Comparison of ENCODE assay signal across 7 cellular contexts in the genomic region with DNA sequence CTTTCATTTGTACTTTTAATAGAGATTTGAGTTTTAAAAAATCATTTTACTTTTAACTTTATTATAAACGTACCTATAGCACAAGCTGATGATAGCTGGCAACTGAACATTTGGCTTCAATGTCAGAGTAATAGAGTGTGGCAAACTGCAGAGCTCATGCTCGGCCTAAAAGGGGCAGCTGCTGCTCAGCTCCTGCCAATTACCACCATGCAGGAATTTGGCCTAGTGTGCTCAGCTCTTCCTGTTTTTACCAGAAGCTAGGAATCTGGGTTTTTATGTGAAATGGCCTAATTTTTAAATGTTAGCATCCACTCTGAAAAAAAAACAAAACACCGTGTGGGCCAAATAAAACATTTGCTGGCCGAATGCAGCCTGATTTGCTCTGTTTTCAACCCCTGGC. TPM values are rescaled to one million over a fixed set of nuclear protein-coding genes. Genes with fewer than 3 reads are reported as not detected.
A peak's percentile ranks its signal among the peaks of the same experiment; 100 is the strongest.
DNase-seq lines count a peak whose midpoint lies in the region; ATAC-seq and TF ChIP-seq lines count a peak whose summit lies in the region.

No MANE protein-coding gene starts in this region.

- H3K27me3 Mint-ChIP-seq in GM23338 (ENCODE audit: insufficient read depth, low read depth, poor library complexity) (peaks cover 8% of the 10 kb centered on the region), endothelial cell (ENCODE audit: unreplicated experiment) (no peaks in the 10 kb centered on the region)

- no peak for ATAC-seq in GM23338
- ATAC-seq in Panc1, result no peak
- ATAC-seq in HG02571 (IDR thresholded peaks at IDR 0.05; ENCODE audit: unreplicated experiment), result no peak

- intact Hi-C loops in Panc1 (cut with micrococcal nuclease; ENCODE audit: unreplicated experiment), result no loop called here

- TF ChIP-seq CTCF in GM23338 (conservative IDR thresholded peaks at IDR 0.05; ENCODE audit: low read depth in 2 of 2), result 0 out of 4 replicates have a peak, but pooled peaks of 1 of the 2 experiments have one; percentile 17
- no peak for TF ChIP-seq CTCF in Panc1 (IDR thresholded peaks at IDR 0.05)
- TF ChIP-seq CTCF in endothelial cell (IDR thresholded peaks at IDR 0.05; ENCODE audit: unreplicated experiment), result no peak

- POLR2A ChIA-PET in Panc1 (lab: Charles Lee) (interaction anchor here (0.6 kb wide), 1 partner anchor 125 kb away, joined by 4 read pairs; a partner anchor contains a TSS), HEK293T (lab: Yijun Ruan, JAX) (interaction anchor here (1.3 to 2.4 kb wide), 2 partner anchors 14 to 263 kb away, joined by 3 to 13 read pairs; a partner anchor contains a TSS)

- H2AFZ ChIP-seq in GM23338, result no peak overlapping the region

- H3K27ac ChIP-seq in GM23338 (ENCODE audit: low read depth) (no peak overlapping the region), Panc1 (ENCODE audit: low read length) (peak overlapping the region; percentile 98; the same call in 1 of the 2 replicates)

- H3K79me2 ChIP-seq in GM23338 (replicated peaks; ENCODE audit: insufficient read depth), result peaks cover 57% of the 10 kb centered on the region

- H3K4me3 ChIP-seq in GM23338, result peak overlapping the region; percentile 65; the same call in 1 of the 2 replicates
- peak overlapping the region in 1 of 2 experiments; percentile 97; a peak in 1 of 4 replicates for H3K4me3 ChIP-seq in Panc1 (ENCODE audit: low read depth in 2 of 2, low read length in 2 of 2)

- H3K4me1 Mint-ChIP-seq in GM23338 (peaks cover 36% of the 10 kb centered on the region), endothelial cell (ENCODE audit: unreplicated experiment) (peaks cover 45% of the 10 kb centered on the region)

- no peaks in the 10 kb centered on the region for H3K9me3 ChIP-seq in Panc1 (ENCODE audit: control insufficient read depth, insufficient read depth, low read depth, low read length)

- peaks cover 21% of the 10 kb centered on the region for H3K36me3 Mint-ChIP-seq in GM23338 (ENCODE audit: low read depth)
- peaks cover 9% of the 10 kb centered on the region for H3K36me3 Mint-ChIP-seq in endothelial cell (ENCODE audit: low read depth, unreplicated experiment)

- H3K4me3 Mint-ChIP-seq in GM23338 (peak overlapping the region; percentile 94; the same call in 2 of the 3 replicates), endothelial cell (ENCODE audit: unreplicated experiment) (peak overlapping the region; percentile 21)

- no peak overlapping the region for H3K27ac Mint-ChIP-seq in GM23338
- H3K27ac Mint-ChIP-seq in endothelial cell (ENCODE audit: unreplicated experiment), result peak overlapping the region; percentile 49

- peaks cover 7% of the 10 kb centered on the region; the same call in 1 of the 2 replicates for H4K20me1 ChIP-seq in GM23338 (replicated peaks; ENCODE audit: insufficient read depth)

- H3K36me3 ChIP-seq in GM23338 (ENCODE audit: insufficient read depth) (peaks cover 14% of the 10 kb centered on the region), Panc1 (ENCODE audit: control insufficient read depth, insufficient read depth, low read length) (peaks cover 14% of the 10 kb centered on the region)

- H3K9me3 Mint-ChIP-seq in GM23338, result no peaks in the 10 kb centered on the region
- no peaks in the 10 kb centered on the region for H3K9me3 Mint-ChIP-seq in endothelial cell (ENCODE audit: unreplicated experiment)

- H3K27me3 ChIP-seq in GM23338 (ENCODE audit: insufficient read depth) (no peaks in the 10 kb centered on the region), Panc1 (ENCODE audit: control insufficient read depth, insufficient read depth, low read length) (no peaks in the 10 kb centered on the region)

- H3K9me2 ChIP-seq in GM23338 (ENCODE audit: insufficient read depth), result no peaks in the 10 kb centered on the region

- no TSS peak for BruUV-seq in Panc1 (replicated peaks; lab: Mats Ljungman, UMichigan)

- H3K4me2 ChIP-seq in GM23338, result peak overlapping the region; percentile 82

- DNase-seq in GM23338 (ENCODE audit: low spot score) (no peak), Panc1 (ENCODE audit: low read depth, low spot score) (no peak), endothelial cell (ENCODE audit: low spot score) (no peak), pons (ENCODE audit: low spot score) (peak; percentile 71), NCI-H128 (lab: John Stamatoyannopoulos, UW; ENCODE audit: unreplicated experiment) (no peak), HEK293T (ENCODE audit: extremely low spot score) (no peak)

- H3K4me1 ChIP-seq in GM23338 (ENCODE audit: insufficient read depth) (peaks cover 24% of the 10 kb centered on the region), Panc1 (ENCODE audit: control insufficient read depth, insufficient read depth, low read length) (peaks cover 35% of the 10 kb centered on the region)

- no peaks in the 10 kb centered on the region for H3F3A ChIP-seq in GM23338 (replicated peaks; ENCODE audit: low read depth)

- in situ Hi-C loops in Panc1 (cut with HindIII; ENCODE audit: low pct_unique_long_range_greater_than_20kb, low sequenced_read_pairs), result no loop called here

- CTCF ChIA-PET in Panc1 (lab: Charles Lee), result no interaction called here
- CTCF ChIA-PET in HEK293T (lab: Yijun Ruan, JAX), result interaction anchor here (0.8 kb wide), 1 partner anchor 9 kb away, joined by 6 read pairs; no protein-coding TSS in a partner anchor

TF ChIP-seq in GM23338, 12 proteins besides CTCF, POLR2A, EP300 and RAD21 (continues in another document):
- TF ChIP-seq CREB1 (CRISPR knock-in tag; IDR thresholded peaks at IDR 0.05; ENCODE audit: low read depth), result no peak
- TF ChIP-seq JUNB (IDR thresholded peaks at IDR 0.05; ENCODE audit: unreplicated experiment), result no peak
- TF ChIP-seq, protein P1, sequence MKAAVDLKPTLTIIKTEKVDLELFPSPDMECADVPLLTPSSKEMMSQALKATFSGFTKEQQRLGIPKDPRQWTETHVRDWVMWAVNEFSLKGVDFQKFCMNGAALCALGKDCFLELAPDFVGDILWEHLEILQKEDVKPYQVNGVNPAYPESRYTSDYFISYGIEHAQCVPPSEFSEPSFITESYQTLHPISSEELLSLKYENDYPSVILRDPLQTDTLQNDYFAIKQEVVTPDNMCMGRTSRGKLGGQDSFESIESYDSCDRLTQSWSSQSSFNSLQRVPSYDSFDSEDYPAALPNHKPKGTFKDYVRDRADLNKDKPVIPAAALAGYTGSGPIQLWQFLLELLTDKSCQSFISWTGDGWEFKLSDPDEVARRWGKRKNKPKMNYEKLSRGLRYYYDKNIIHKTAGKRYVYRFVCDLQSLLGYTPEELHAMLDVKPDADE (IDR thresholded peaks at IDR 0.05), result no peak
- no peak for TF ChIP-seq STAT1 (IDR thresholded peaks at IDR 0.05; ENCODE audit: unreplicated experiment)
- no peak for TF ChIP-seq POLR2AphosphoS5 (IDR thresholded peaks at IDR 0.05; ENCODE audit: low read depth)
- no peak for TF ChIP-seq NANOG (IDR thresholded peaks at IDR 0.05; ENCODE audit: borderline replicate concordance)
- no peak for TF ChIP-seq EZH2 (IDR thresholded peaks at IDR 0.05; ENCODE audit: low read depth, unreplicated experiment)

TF ChIP-seq in HEK293T, 16 proteins besides CTCF, POLR2A, EP300 and RAD21:
- TF ChIP-seq NFRKB (IDR thresholded peaks at IDR 0.05), result no peak
- no peak for TF ChIP-seq CTBP1 (IDR thresholded peaks at IDR 0.05; ENCODE audit: borderline replicate concordance)
- TF ChIP-seq HDGF (IDR thresholded peaks at IDR 0.05; ENCODE audit: borderline replicate concordance), result no peak
- no peak for TF ChIP-seq L3MBTL2 (conservative IDR thresholded peaks at IDR 0.05)
- TF ChIP-seq FOXA1 (IDR thresholded peaks at IDR 0.05), result no peak
- TF ChIP-seq ARNT (IDR thresholded peaks at IDR 0.05), result no peak
- no peak for TF ChIP-seq SP1 (IDR thresholded peaks at IDR 0.05)
- TF ChIP-seq, protein P2, sequence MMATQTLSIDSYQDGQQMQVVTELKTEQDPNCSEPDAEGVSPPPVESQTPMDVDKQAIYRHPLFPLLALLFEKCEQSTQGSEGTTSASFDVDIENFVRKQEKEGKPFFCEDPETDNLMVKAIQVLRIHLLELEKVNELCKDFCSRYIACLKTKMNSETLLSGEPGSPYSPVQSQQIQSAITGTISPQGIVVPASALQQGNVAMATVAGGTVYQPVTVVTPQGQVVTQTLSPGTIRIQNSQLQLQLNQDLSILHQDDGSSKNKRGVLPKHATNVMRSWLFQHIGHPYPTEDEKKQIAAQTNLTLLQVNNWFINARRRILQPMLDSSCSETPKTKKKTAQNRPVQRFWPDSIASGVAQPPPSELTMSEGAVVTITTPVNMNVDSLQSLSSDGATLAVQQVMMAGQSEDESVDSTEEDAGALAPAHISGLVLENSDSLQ (IDR thresholded peaks at IDR 0.05), result no peak
- TF ChIP-seq FOXK2 (IDR thresholded peaks at IDR 0.05), result no peak
- no peak for TF ChIP-seq ELF4 (IDR thresholded peaks at IDR 0.05)
- TF ChIP-seq TARDBP (IDR thresholded peaks at IDR 0.05), result no peak
- TF ChIP-seq BHLHE40 (IDR thresholded peaks at IDR 0.05; ENCODE audit: borderline replicate concordance), result no peak

RNA-seq across cellular contexts. Expression of a gene that starts 1.8 kb away (rescaled TPM):
- total RNA-seq in GM23338 (2014; rRNA removed; shearing (Covaris generic)), result 30.2 and 38.8 TPM in 2 replicates
- 10.2 and 10.9 TPM in 2 replicates for polyA plus RNA-seq in GM23338 (2016; fragmentation: Nextera tagmentation; extraction: Ambion mirVana)
- total RNA-seq in Panc1 (2021; ENCODE audit: unreplicated experiment) (52.4 TPM), endothelial cell (ENCODE audit: unreplicated experiment) (25.1 TPM)
- polyA plus RNA-seq in Panc1 (2012; ENCODE audit: insufficient read length), result 37.9 TPM

RNA-seq across cellular contexts. Expression of a gene that starts 2.0 kb away (rescaled TPM):
- total RNA-seq in GM23338 (2014; rRNA removed; shearing (Covaris generic)), result 26.4 and 33.9 TPM in 2 replicates
- 51.8 and 59.3 TPM in 2 replicates for polyA plus RNA-seq in GM23338 (2016; fragmentation: Nextera tagmentation; extraction: Ambion mirVana)
- total RNA-seq in Panc1 (2021; ENCODE audit: unreplicated experiment) (44.7 TPM), endothelial cell (ENCODE audit: unreplicated experiment) (30.6 TPM)
- polyA plus RNA-seq in Panc1 (2012; ENCODE audit: insufficient read length), result 32.3 TPM

RNA-seq across cellular contexts. Expression of a gene that starts 13.3 kb away (rescaled TPM):
- 0.24 and 0.54 TPM in 2 replicates for total RNA-seq in GM23338 (2014; rRNA removed; shearing (Covaris generic))
- polyA plus RNA-seq in GM23338 (2016; fragmentation: Nextera tagmentation; extraction: Ambion mirVana), result 0.17 and 0.65 TPM in 2 replicates
- 0.54 TPM for total RNA-seq in Panc1 (2021; ENCODE audit: unreplicated experiment)
- 0.81 TPM for polyA plus RNA-seq in Panc1 (2012; ENCODE audit: insufficient read length)
- total RNA-seq in endothelial cell (ENCODE audit: unreplicated experiment), result 0.21 TPM
